In genomic region chr12:121799842-121800693, GRCh38 we compare ENCODE assay signal across 8 cellular contexts.
DNase-seq lines count a peak whose midpoint lies in the region; ATAC-seq lines count a peak whose summit lies in the region.

No MANE protein-coding gene starts in this region.

- H3K36me3 Mint-ChIP-seq in stimulated activated effector memory CD8-positive, alpha-beta T cell treated with anti-CD3 and anti-CD28 coated beads, Interleukin-12 subunit alpha, Interleukin-12 subunit beta, amount 100 ng/mL, for 72 hours: peaks cover 75% of the 10 kb centered on the region

- H3K4me1 Mint-ChIP-seq in stimulated activated effector memory CD8-positive, alpha-beta T cell treated with anti-CD3 and anti-CD28 coated beads, Interleukin-12 subunit alpha, Interleukin-12 subunit beta, amount 100 ng/mL, for 72 hours: peaks cover 39% of the 10 kb centered on the region

- H3K27ac ChIP-seq in epithelial cell of prostate: peak overlapping the region; percentile 100

- DNase-seq in ELF-1 (ENCODE audit: low read depth, low spot score): peak; percentile 94
- peak; percentile 62 to 77 for DNase-seq in NOMO-1 (lab: John Stamatoyannopoulos, UW; ENCODE audit: unreplicated experiment in 2 of 2)
- peak; percentile 75 for DNase-seq in activated T-cell treated with anti-CD3 and anti-CD28 coated beads for 4 hours
- no peak for DNase-seq in epithelial cell of prostate (ENCODE audit: low read depth, low spot score)
- DNase-seq in midbrain (lab: John Stamatoyannopoulos, UW): peak; percentile 65
- peak; percentile 77 to 88 for DNase-seq in stimulated activated effector memory CD8-positive, alpha-beta T cell treated with anti-CD3 and anti-CD28 coated beads, Interleukin-12 subunit alpha, Interleukin-12 subunit beta, amount 100 ng/mL, for 72 hours (ENCODE audit: low spot score in 2 of 2)

- H3K9me3 Mint-ChIP-seq in stimulated activated effector memory CD8-positive, alpha-beta T cell treated with anti-CD3 and anti-CD28 coated beads, Interleukin-12 subunit alpha, Interleukin-12 subunit beta, amount 100 ng/mL, for 72 hours: no peaks in the 10 kb centered on the region

- peak overlapping the region; percentile 97 for H3K4me3 Mint-ChIP-seq in stimulated activated effector memory CD8-positive, alpha-beta T cell treated with anti-CD3 and anti-CD28 coated beads, Interleukin-12 subunit alpha, Interleukin-12 subunit beta, amount 100 ng/mL, for 72 hours

- peak; percentile 27 for ATAC-seq in HG02870 (IDR thresholded peaks at IDR 0.05; ENCODE audit: unreplicated experiment)
- ATAC-seq in stimulated activated effector memory CD8-positive, alpha-beta T cell treated with anti-CD3 and anti-CD28 coated beads, Interleukin-12 subunit alpha, Interleukin-12 subunit beta, amount 100 ng/mL, for 72 hours: peak; percentile 64
- no peak for ATAC-seq in GM19455 (IDR thresholded peaks at IDR 0.05; ENCODE audit: unreplicated experiment)

- peak overlapping the region; percentile 100 for H3K27ac Mint-ChIP-seq in stimulated activated effector memory CD8-positive, alpha-beta T cell treated with anti-CD3 and anti-CD28 coated beads, Interleukin-12 subunit alpha, Interleukin-12 subunit beta, amount 100 ng/mL, for 72 hours
